In the genomic region with DNA sequence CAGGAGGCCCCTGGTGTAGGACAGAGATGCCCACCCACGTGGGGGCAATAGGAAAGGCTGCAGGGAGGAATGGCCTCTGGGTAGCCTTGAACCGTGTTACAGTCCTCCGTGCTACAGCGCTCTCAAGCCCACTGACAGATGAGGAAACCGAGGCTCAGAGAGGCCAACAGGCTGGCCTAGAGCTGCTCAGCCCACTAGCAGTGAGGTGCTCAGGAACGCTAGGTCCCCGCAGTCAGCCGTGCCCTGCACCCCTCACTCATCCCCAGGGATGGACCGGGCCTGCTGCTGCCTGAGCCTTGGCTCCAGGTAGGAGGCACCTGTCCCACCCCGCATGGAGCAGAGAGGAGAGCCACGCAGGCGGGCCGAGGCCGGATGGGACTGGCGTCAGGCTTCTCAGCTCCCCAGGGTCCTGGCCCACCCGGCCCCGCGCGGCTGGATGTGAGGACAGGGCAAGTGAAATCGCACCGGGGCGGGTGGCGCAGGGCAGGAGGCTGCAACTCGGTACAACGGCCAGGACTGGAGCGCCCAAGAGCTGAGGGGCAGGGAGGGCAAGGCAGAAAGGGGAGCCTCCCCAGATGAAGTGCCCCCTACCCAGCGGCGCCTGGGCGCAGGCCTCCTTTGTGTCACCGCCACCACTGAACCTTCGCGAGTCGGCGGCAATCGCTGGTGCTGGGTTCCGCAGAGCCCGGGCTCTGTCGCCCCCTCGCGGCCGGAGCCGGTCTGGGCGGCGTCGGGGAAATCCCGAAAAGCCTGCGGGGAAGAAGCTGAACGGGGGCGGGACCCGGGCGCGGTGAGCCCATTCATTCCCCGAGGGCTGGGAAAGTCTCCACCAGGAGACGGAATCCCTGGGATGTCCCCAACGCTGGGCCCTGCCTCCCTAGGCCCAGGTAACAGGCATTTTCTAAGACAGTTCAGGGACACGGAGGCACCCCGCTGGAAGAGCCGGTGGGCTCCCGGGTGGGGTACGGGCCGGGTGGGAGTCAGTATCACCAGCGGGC, we compare ENCODE assay signal across 8 cellular contexts. TPM values are rescaled to one million over a fixed set of nuclear protein-coding genes. Genes with fewer than 3 reads are reported as not detected.
DNase-seq lines count a peak whose midpoint lies in the region; ATAC-seq and TF ChIP-seq lines count a peak whose summit lies in the region.

No MANE protein-coding gene starts in this region.

- H3K9ac ChIP-seq in BLaER1, result peak overlapping the region; percentile 78

- ATAC-seq in GM18517 (IDR thresholded peaks at IDR 0.05; ENCODE audit: unreplicated experiment), result no peak

- H3K36me3 ChIP-seq in BLaER1, result no peaks in the 10 kb centered on the region

- H4K20me1 ChIP-seq in BLaER1, result no peaks in the 10 kb centered on the region

- peak overlapping the region; percentile 89 for H3K4me2 ChIP-seq in BLaER1

- peaks cover 74% of the 10 kb centered on the region for H3K4me1 ChIP-seq in BLaER1

- H3K27me3 ChIP-seq in BLaER1, result no peaks in the 10 kb centered on the region

- no peaks in the 10 kb centered on the region for H3K9me3 ChIP-seq in BLaER1

- H3K4me3 ChIP-seq in BLaER1 (peak overlapping the region; percentile 54; the same call in 1 of the 2 replicates), cardiac fibroblast (replicated peaks in 1 of 2; ENCODE audit: low read depth in 2 of 2, low read length in 2 of 2) (peak overlapping the region in 1 of 2 donors; percentile 24)

- peak overlapping the region; percentile 97 for H3K27ac ChIP-seq in BLaER1

- peak; percentile 97 for TF ChIP-seq CTCF in cardiac fibroblast (IDR thresholded peaks at IDR 0.05; ENCODE audit: low read depth, low read length)

- DNase-seq in H4 (ENCODE audit: low spot score) (peak; percentile 17), NCI-H2227 (lab: John Stamatoyannopoulos, UW; ENCODE audit: unreplicated experiment) (peak; percentile 89), cardiac fibroblast (ENCODE audit: low read depth in 2 of 2) (peak; percentile 74 to 77), left kidney (ENCODE audit: low read depth, low spot score) (peak; percentile 94)
- peak; percentile 71 for DNase-seq in activated CD4-positive, CD25-positive, alpha-beta regulatory T cell treated with anti-CD3 and anti-CD28 coated beads, Interleukin-2, amount 50 U/mL, for 16 hours (ENCODE audit: low read depth, low spot score)
- peak; percentile 87 for DNase-seq in stimulated activated CD4-positive, alpha-beta T cell treated with anti-CD3 and anti-CD28 coated beads, Interleukin-4, amount 100 ng/mL, for 24 hours

RNA-seq across cellular contexts. Expression of gene SLC2A11, which starts 8.4 kb away (rescaled TPM):
- 3.2 and 4.6 TPM in 2 replicates for total RNA-seq in H4 (2014; rRNA removed; shearing (Covaris generic))

RNA-seq across cellular contexts. Expression of gene DERL3, which starts 10.5 kb away (rescaled TPM):
- 0.43 and 1.6 TPM in 2 replicates for total RNA-seq in H4 (2014; rRNA removed; shearing (Covaris generic))

RNA-seq across cellular contexts. Expression of gene MIF, which starts 44.9 kb away (rescaled TPM):
- 311 and 336 TPM in 2 replicates for total RNA-seq in H4 (2014; rRNA removed; shearing (Covaris generic))

Comparison
In these comparisons a context has a peak if more than half of its experiments do, and no peak if none do; other contexts are left out.
1. DNase-seq: peak in every context shown above with its lines; median percentile 94 in left kidney; 89 in NCI-H2227; 87 in stimulated activated CD4-positive, alpha-beta T cell treated with anti-CD3 and anti-CD28 coated beads, Interleukin-4, amount 100 ng/mL, for 24 hours; 76 in cardiac fibroblast; 71 in activated CD4-positive, CD25-positive, alpha-beta regulatory T cell treated with anti-CD3 and anti-CD28 coated beads, Interleukin-2, amount 50 U/mL, for 16 hours; 17 in H4.